ENCODE assay signal across 14 cellular contexts in genomic region chr4:114535725-114536124, GRCh38.
"Had no signal": no experiment of that assay in that cellular context is flagged by ENCODE, and none has a peak within 500 bp of the region (broad histone marks: within the 10 kb centered on the region; RNA-seq: fewer than 3 reads in every experiment).

No MANE protein-coding gene starts in this region.

- H3K4me2 ChIP-seq: hepatocyte had no signal

- H3K27ac ChIP-seq: hepatocyte, pancreas, tibial artery, uterus had no signal

- H3K9me3 Mint-ChIP-seq: activated naive CD8-positive, alpha-beta T cell treated with anti-CD3 and anti-CD28 coated beads, Interleukin-2, amount 10 ng/mL, durations not matched to agents 7 days and 5 days; activated T-helper 1 cell treated with anti-CD3 and anti-CD28 coated beads, Interleukin-12 subunit alpha, Interleukin-12 subunit beta, Interleukin-2, Interleukin-4 antibody, amounts not matched to agents 30 ng/mL and 10 ng/mL and 1 ng/mL, durations not matched to agents 14 hours and 24 hours and 36 hours; nephron progenitor cell; stimulated activated effector memory CD8-positive, alpha-beta T cell treated with anti-CD3 and anti-CD28 coated beads, Interleukin-12 subunit alpha, Interleukin-12 subunit beta, amount 100 ng/mL, for 72 hours; T-helper 2 cell treated with Interferon-gamma antibody and Interleukin-4, amounts not matched to agents 5 μg/mL and 100 μg/mL, for 36 hours had no signal

- H2AFZ ChIP-seq: hepatocyte had no signal

- H3K27me3 ChIP-seq: hepatocyte, tibial artery had no signal

- H3K27ac Mint-ChIP-seq: activated naive CD8-positive, alpha-beta T cell treated with anti-CD3 and anti-CD28 coated beads, Interleukin-2, amount 10 ng/mL, durations not matched to agents 7 days and 5 days; activated T-helper 1 cell treated with anti-CD3 and anti-CD28 coated beads, Interleukin-12 subunit alpha, Interleukin-12 subunit beta, Interleukin-2, Interleukin-4 antibody, amounts not matched to agents 30 ng/mL and 10 ng/mL and 1 ng/mL, durations not matched to agents 14 hours and 24 hours and 36 hours; nephron progenitor cell; stimulated activated effector memory CD8-positive, alpha-beta T cell treated with anti-CD3 and anti-CD28 coated beads, Interleukin-12 subunit alpha, Interleukin-12 subunit beta, amount 100 ng/mL, for 72 hours; T-helper 2 cell treated with Interferon-gamma antibody and Interleukin-4, amounts not matched to agents 5 μg/mL and 100 μg/mL, for 36 hours had no signal

- DNase-seq: activated CD4-positive, alpha-beta T cell treated with anti-CD3 and anti-CD28 coated beads, Interleukin-2, amount 50 U/mL, for 1 hour; activated CD8-positive, alpha-beta memory T cell treated with anti-CD3 and anti-CD28 coated beads for 24 hours; activated naive CD8-positive, alpha-beta T cell treated with anti-CD3 and anti-CD28 coated beads, Interleukin-2, amount 10 ng/mL, durations not matched to agents 7 days and 5 days; left ventricle myocardium superior; mesendoderm; nephron progenitor cell; pancreas; SW 1271; tibial artery; uterus had no signal

- H3K36me3 ChIP-seq: pancreas, tibial artery, uterus had no signal

- H3K79me2 ChIP-seq: hepatocyte had no signal

- H3K4me1 ChIP-seq: pancreas, tibial artery, uterus had no signal

- H3K9me3 ChIP-seq: pancreas, tibial artery, uterus had no signal

- ATAC-seq: left ventricle myocardium superior; pancreas; stimulated activated effector memory CD8-positive, alpha-beta T cell treated with anti-CD3 and anti-CD28 coated beads, Interleukin-12 subunit alpha, Interleukin-12 subunit beta, amount 100 ng/mL, for 72 hours had no signal

- H3K4me3 ChIP-seq: hepatocyte, pancreas, tibial artery, uterus had no signal

- H3K4me1 Mint-ChIP-seq: activated naive CD8-positive, alpha-beta T cell treated with anti-CD3 and anti-CD28 coated beads, Interleukin-2, amount 10 ng/mL, durations not matched to agents 7 days and 5 days; nephron progenitor cell; stimulated activated effector memory CD8-positive, alpha-beta T cell treated with anti-CD3 and anti-CD28 coated beads, Interleukin-12 subunit alpha, Interleukin-12 subunit beta, amount 100 ng/mL, for 72 hours had no signal

- H3K27me3 Mint-ChIP-seq: activated naive CD8-positive, alpha-beta T cell treated with anti-CD3 and anti-CD28 coated beads, Interleukin-2, amount 10 ng/mL, durations not matched to agents 7 days and 5 days had no signal

- H3K4me3 Mint-ChIP-seq: activated naive CD8-positive, alpha-beta T cell treated with anti-CD3 and anti-CD28 coated beads, Interleukin-2, amount 10 ng/mL, durations not matched to agents 7 days and 5 days; activated T-helper 1 cell treated with anti-CD3 and anti-CD28 coated beads, Interleukin-12 subunit alpha, Interleukin-12 subunit beta, Interleukin-2, Interleukin-4 antibody, amounts not matched to agents 30 ng/mL and 10 ng/mL and 1 ng/mL, durations not matched to agents 14 hours and 24 hours and 36 hours; nephron progenitor cell; stimulated activated effector memory CD8-positive, alpha-beta T cell treated with anti-CD3 and anti-CD28 coated beads, Interleukin-12 subunit alpha, Interleukin-12 subunit beta, amount 100 ng/mL, for 72 hours; T-helper 2 cell treated with Interferon-gamma antibody and Interleukin-4, amounts not matched to agents 5 μg/mL and 100 μg/mL, for 36 hours had no signal

- H3K36me3 Mint-ChIP-seq: activated naive CD8-positive, alpha-beta T cell treated with anti-CD3 and anti-CD28 coated beads, Interleukin-2, amount 10 ng/mL, durations not matched to agents 7 days and 5 days; stimulated activated effector memory CD8-positive, alpha-beta T cell treated with anti-CD3 and anti-CD28 coated beads, Interleukin-12 subunit alpha, Interleukin-12 subunit beta, amount 100 ng/mL, for 72 hours had no signal
